ENCODE assay signal across 8 cellular contexts in genomic region chr5:179620293-179620692, GRCh38. TPM values are rescaled to one million over a fixed set of nuclear protein-coding genes. Genes with fewer than 3 reads are reported as not detected.
DNase-seq lines count a peak whose midpoint lies in the region; ATAC-seq and TF ChIP-seq lines count a peak whose summit lies in the region.

No MANE protein-coding gene starts in this region.

- peaks cover 26 to 75% of the 10 kb centered on the region in 2 donors for H3K4me1 ChIP-seq in left lung
- peaks cover 24 to 69% (median 51%) of the 10 kb centered on the region in 4 donors for H3K4me1 ChIP-seq in transverse colon

- peak overlapping the region; percentile 98 for H3K27ac Mint-ChIP-seq in activated naive CD4-positive, alpha-beta T cell treated with anti-CD3 and anti-CD28 coated beads, Interleukin-2, amount 10 ng/mL, durations not matched to agents 7 days and 5 days
- peak overlapping the region; percentile 86 for H3K27ac Mint-ChIP-seq in activated naive CD8-positive, alpha-beta T cell treated with anti-CD3 and anti-CD28 coated beads, Interleukin-2, amount 10 ng/mL, durations not matched to agents 7 days and 5 days

- no peaks in the 10 kb centered on the region for H3K9me3 Mint-ChIP-seq in activated naive CD4-positive, alpha-beta T cell treated with anti-CD3 and anti-CD28 coated beads, Interleukin-2, amount 10 ng/mL, durations not matched to agents 7 days and 5 days
- no peaks in the 10 kb centered on the region for H3K9me3 Mint-ChIP-seq in activated naive CD8-positive, alpha-beta T cell treated with anti-CD3 and anti-CD28 coated beads, Interleukin-2, amount 10 ng/mL, durations not matched to agents 7 days and 5 days

- TF ChIP-seq POLR2A in transverse colon (IDR thresholded peaks at IDR 0.05) = no peak

- 0 to 4% methylated on average over 3 of the region's 3 CpGs for WGBS in transverse colon (ENCODE audit: low coverage in 1 of 2), 2 donors

- H3K27me3 Mint-ChIP-seq in activated naive CD4-positive, alpha-beta T cell treated with anti-CD3 and anti-CD28 coated beads, Interleukin-2, amount 10 ng/mL, durations not matched to agents 7 days and 5 days = peaks cover 11% of the 10 kb centered on the region
- no peaks in the 10 kb centered on the region for H3K27me3 Mint-ChIP-seq in activated naive CD8-positive, alpha-beta T cell treated with anti-CD3 and anti-CD28 coated beads, Interleukin-2, amount 10 ng/mL, durations not matched to agents 7 days and 5 days

- H3K4me3 ChIP-seq in left lung (peak overlapping the region; percentile 66 to 96), transverse colon (peak overlapping the region in 2 of 4 donors; percentile 76 to 90)

- TF ChIP-seq EP300 in transverse colon (IDR thresholded peaks at IDR 0.05; ENCODE audit: low read depth) = no peak

- CTCF ChIA-PET in activated naive CD4-positive, alpha-beta T cell treated with anti-CD3 and anti-CD28 coated beads, Interleukin-2, amount 10 ng/mL, durations not matched to agents 7 days and 5 days (lab: Charles Lee) = interaction anchor here (1.7 kb wide), 1 partner anchor 11 kb away, joined by 5 read pairs; no protein-coding TSS in a partner anchor

- H3K27me3 ChIP-seq in left lung = no peaks in the 10 kb centered on the region
- H3K27me3 ChIP-seq in transverse colon = no peaks in the 10 kb centered on the region

- no peak for ATAC-seq in activated naive CD8-positive, alpha-beta T cell treated with anti-CD3 and anti-CD28 coated beads, Interleukin-2, amount 10 ng/mL, durations not matched to agents 7 days and 5 days (ENCODE audit: low read depth)
- ATAC-seq in left lung = no peak
- ATAC-seq in sciatic nerve = no peak
- no peak for ATAC-seq in GM18868 (IDR thresholded peaks at IDR 0.05; ENCODE audit: unreplicated experiment)
- ATAC-seq in HG02642 (IDR thresholded peaks at IDR 0.05; ENCODE audit: poor library complexity, unreplicated experiment) = no peak

- TF ChIP-seq CTCF in left lung (IDR thresholded peaks at IDR 0.05) = no peak
- no peak for TF ChIP-seq CTCF in transverse colon (IDR thresholded peaks at IDR 0.05)

- peaks cover 67% of the 10 kb centered on the region for H3K4me1 Mint-ChIP-seq in activated naive CD4-positive, alpha-beta T cell treated with anti-CD3 and anti-CD28 coated beads, Interleukin-2, amount 10 ng/mL, durations not matched to agents 7 days and 5 days
- peaks cover 61% of the 10 kb centered on the region for H3K4me1 Mint-ChIP-seq in activated naive CD8-positive, alpha-beta T cell treated with anti-CD3 and anti-CD28 coated beads, Interleukin-2, amount 10 ng/mL, durations not matched to agents 7 days and 5 days

- in situ Hi-C loops in transverse colon (cut with MboI; ENCODE audit: low pct_ligation_motif_present in 1 of 4, low pct_unique_long_range_greater_than_20kb in 1 of 4, low sequenced_read_pairs in 3 of 4) = no loop called here

- DNase-seq in activated naive CD4-positive, alpha-beta T cell treated with anti-CD3 and anti-CD28 coated beads, Interleukin-2, amount 10 ng/mL, durations not matched to agents 7 days and 5 days = no peak
- no peak for DNase-seq in activated naive CD4-positive, alpha-beta T cell treated with Interleukin-2 at 50 U/mL for 16 hours
- DNase-seq in activated naive CD8-positive, alpha-beta T cell treated with anti-CD3 and anti-CD28 coated beads, Interleukin-2, amount 10 ng/mL, durations not matched to agents 7 days and 5 days = no peak
- DNase-seq in left lung (no peak), transverse colon (no peak), sciatic nerve (ENCODE audit: low spot score) (no peak)

- intact Hi-C loops in left lung (cut with DNase I) = no loop called here
- intact Hi-C loops in transverse colon (cut with DNase I; ENCODE audit: low total_unique reads) = no loop called here
- intact Hi-C loops in sciatic nerve (cut with DNase I) = no loop called here

- POLR2A ChIA-PET in activated naive CD8-positive, alpha-beta T cell treated with anti-CD3 and anti-CD28 coated beads, Interleukin-2, amount 10 ng/mL, durations not matched to agents 7 days and 5 days (lab: Charles Lee) = interaction anchor here (1.1 to 7.3 kb wide), 4 partner anchors 11 to 112 kb away, joined by 3 to 144 read pairs (median 6); partner anchors contain the start of genes MAML1 and RUFY1

- no peaks in the 10 kb centered on the region for H3K9me3 ChIP-seq in left lung
- H3K9me3 ChIP-seq in transverse colon = no peaks in the 10 kb centered on the region

- H3K27ac ChIP-seq in left lung = peak overlapping the region in 1 of 2 donors; percentile 9
- peak overlapping the region; percentile 42 to 100 (median 98) for H3K27ac ChIP-seq in transverse colon

- peak overlapping the region; percentile 92 for H3K4me3 Mint-ChIP-seq in activated naive CD4-positive, alpha-beta T cell treated with anti-CD3 and anti-CD28 coated beads, Interleukin-2, amount 10 ng/mL, durations not matched to agents 7 days and 5 days
- peak overlapping the region; percentile 100 for H3K4me3 Mint-ChIP-seq in activated naive CD8-positive, alpha-beta T cell treated with anti-CD3 and anti-CD28 coated beads, Interleukin-2, amount 10 ng/mL, durations not matched to agents 7 days and 5 days

- H3K36me3 Mint-ChIP-seq in activated naive CD4-positive, alpha-beta T cell treated with anti-CD3 and anti-CD28 coated beads, Interleukin-2, amount 10 ng/mL, durations not matched to agents 7 days and 5 days = peaks cover 74% of the 10 kb centered on the region
- peaks cover 62% of the 10 kb centered on the region for H3K36me3 Mint-ChIP-seq in activated naive CD8-positive, alpha-beta T cell treated with anti-CD3 and anti-CD28 coated beads, Interleukin-2, amount 10 ng/mL, durations not matched to agents 7 days and 5 days

- H3K36me3 ChIP-seq in left lung (peaks cover 0 to 65% of the 10 kb centered on the region in 2 donors), transverse colon (peaks cover 0 to 57% (median 26%) of the 10 kb centered on the region in 4 donors)

RNA-seq across cellular contexts. Expression of gene HNRNPH1, which starts 3.2 kb away (rescaled TPM):
- total RNA-seq in activated naive CD8-positive, alpha-beta T cell treated with anti-CD3 and anti-CD28 coated beads, Interleukin-2, amount 10 ng/mL, durations not matched to agents 7 days and 5 days = 1,000 to 10,000 TPM; 1,103 to 1,162 TPM
- total RNA-seq in left lung = 100 to 1,000 TPM; 404 to 490 TPM
- 100 to 1,000 TPM; 358 to 910 (median 594) TPM for total RNA-seq in transverse colon
- total RNA-seq in sciatic nerve = 673 TPM
